Comparison of ENCODE assay signal across 28 cellular contexts in the genomic region with DNA sequence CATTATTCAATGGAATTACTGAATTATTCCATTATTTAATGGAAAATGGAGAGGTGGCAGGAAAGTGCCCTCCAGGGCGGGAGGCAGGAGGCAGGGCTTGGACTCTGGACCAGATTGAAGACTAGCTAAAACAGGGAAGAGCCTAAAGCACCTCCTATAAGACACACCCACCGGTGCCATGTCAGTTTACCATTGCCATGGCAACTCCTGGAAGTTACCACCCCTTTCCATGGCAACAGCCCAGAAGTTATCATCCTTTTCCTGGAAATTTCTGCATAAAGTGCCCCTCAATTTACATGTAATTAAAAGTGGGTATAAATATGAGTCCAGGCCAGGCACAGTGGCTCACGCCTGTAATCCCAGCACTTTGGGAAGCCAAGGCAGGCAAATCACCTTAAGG.
"Had no signal": no experiment of that assay in that cellular context is flagged by ENCODE, and none has a peak within 500 bp of the region (broad histone marks: within the 10 kb centered on the region; RNA-seq: fewer than 3 reads in every experiment).

No MANE protein-coding gene starts in this region.

- H3K4me3 ChIP-seq: breast epithelium, gastroesophageal sphincter, hepatocyte, pancreas, right atrium auricular region, thyroid gland, upper lobe of left lung had no signal

- H3K27ac Mint-ChIP-seq: activated CD4-positive, alpha-beta memory T cell treated with anti-CD3 and anti-CD28 coated beads for 36 hours; activated T-helper 17 cell treated with anti-CD3 and anti-CD28 coated beads, Interleukin-2, amount 50 U/mL, for 72 hours; mesothelial cell of epicardium; naive thymus-derived CD4-positive, alpha-beta T cell; stimulated activated effector memory CD8-positive, alpha-beta T cell treated with anti-CD3 and anti-CD28 coated beads, Interleukin-12 subunit alpha, Interleukin-12 subunit beta, amount 100 ng/mL, for 72 hours; stimulated activated naive CD8-positive, alpha-beta T cell treated with anti-CD3 and anti-CD28 coated beads, Interleukin-15, amount 100 ng/mL, for 72 hours; T-helper 1 cell treated with Interleukin-12 subunit alpha and Interleukin-12 subunit beta and Interleukin-4 antibody, amounts not matched to agents 30 μg/mL and 1 μg/mL, for 36 hours had no signal

- H3K4me1 ChIP-seq: breast epithelium, gastroesophageal sphincter, right atrium auricular region, thyroid gland, upper lobe of left lung had no signal

- H3K4me3 Mint-ChIP-seq: activated CD4-positive, alpha-beta memory T cell treated with anti-CD3 and anti-CD28 coated beads for 36 hours; activated T-cell treated with anti-CD3 and anti-CD28 coated beads, Interleukin-2, amount 50 U/mL, for 4 hours; activated T-helper 17 cell treated with anti-CD3 and anti-CD28 coated beads, Interleukin-2, amount 50 U/mL, for 72 hours; central memory CD8-positive, alpha-beta T cell; mesothelial cell of epicardium; naive thymus-derived CD4-positive, alpha-beta T cell; stimulated activated effector memory CD8-positive, alpha-beta T cell treated with anti-CD3 and anti-CD28 coated beads, Interleukin-12 subunit alpha, Interleukin-12 subunit beta, amount 100 ng/mL, for 72 hours; stimulated activated naive CD8-positive, alpha-beta T cell treated with anti-CD3 and anti-CD28 coated beads, Interleukin-15, amount 100 ng/mL, for 72 hours; T-helper 1 cell treated with Interleukin-12 subunit alpha and Interleukin-12 subunit beta and Interleukin-4 antibody, amounts not matched to agents 30 μg/mL and 1 μg/mL, for 36 hours had no signal

- H3K4me2 ChIP-seq: hepatocyte had no signal

- H3K9me3 Mint-ChIP-seq: activated CD4-positive, alpha-beta memory T cell treated with anti-CD3 and anti-CD28 coated beads for 36 hours; activated T-cell treated with anti-CD3 and anti-CD28 coated beads, Interleukin-2, amount 50 U/mL, for 4 hours; activated T-helper 17 cell treated with anti-CD3 and anti-CD28 coated beads, Interleukin-2, amount 50 U/mL, for 72 hours; central memory CD8-positive, alpha-beta T cell; naive thymus-derived CD4-positive, alpha-beta T cell; stimulated activated effector memory CD8-positive, alpha-beta T cell treated with anti-CD3 and anti-CD28 coated beads, Interleukin-12 subunit alpha, Interleukin-12 subunit beta, amount 100 ng/mL, for 72 hours; stimulated activated naive CD8-positive, alpha-beta T cell treated with anti-CD3 and anti-CD28 coated beads, Interleukin-15, amount 100 ng/mL, for 72 hours; T-helper 1 cell treated with Interleukin-12 subunit alpha and Interleukin-12 subunit beta and Interleukin-4 antibody, amounts not matched to agents 30 μg/mL and 1 μg/mL, for 36 hours had no signal

- H3K36me3 Mint-ChIP-seq: activated CD4-positive, alpha-beta memory T cell treated with anti-CD3 and anti-CD28 coated beads for 36 hours; naive thymus-derived CD4-positive, alpha-beta T cell; stimulated activated effector memory CD8-positive, alpha-beta T cell treated with anti-CD3 and anti-CD28 coated beads, Interleukin-12 subunit alpha, Interleukin-12 subunit beta, amount 100 ng/mL, for 72 hours had no signal

- H3K27me3 ChIP-seq: hepatocyte, pancreas, right atrium auricular region, thyroid gland, upper lobe of left lung had no signal

- H3K4me1 Mint-ChIP-seq: central memory CD8-positive, alpha-beta T cell; mesothelial cell of epicardium; naive thymus-derived CD4-positive, alpha-beta T cell; stimulated activated effector memory CD8-positive, alpha-beta T cell treated with anti-CD3 and anti-CD28 coated beads, Interleukin-12 subunit alpha, Interleukin-12 subunit beta, amount 100 ng/mL, for 72 hours; stimulated activated naive CD8-positive, alpha-beta T cell treated with anti-CD3 and anti-CD28 coated beads, Interleukin-15, amount 100 ng/mL, for 72 hours had no signal

- DNase-seq: activated CD4-positive, alpha-beta memory T cell treated with anti-CD3 and anti-CD28 coated beads for 36 hours; activated CD4-positive, alpha-beta T cell treated with anti-CD3 and anti-CD28 coated beads for 48 hours; activated gamma-delta T cell treated with Interleukin-2 at 50 U/mL for 16 hours; activated T-cell treated with anti-CD3 and anti-CD28 coated beads, Interleukin-2, amount 50 U/mL, for 4 hours; amygdala; dermis blood vessel endothelial cell; effector memory CD4-positive, alpha-beta T cell; erythroblast; islet precursor cell; naive thymus-derived CD4-positive, alpha-beta T cell; stimulated activated CD4-positive, alpha-beta T cell treated with anti-CD3 and anti-CD28 coated beads, Interleukin-2, amount 100 ng/mL, for 48 hours; substantia nigra; SW 1271; T-helper 9 cell; thyroid gland had no signal

- ATAC-seq: activated T-cell treated with anti-CD3 and anti-CD28 coated beads, Interleukin-2, amount 50 U/mL, for 4 hours; activated T-helper 17 cell treated with anti-CD3 and anti-CD28 coated beads, Interleukin-2, amount 50 U/mL, for 72 hours; gastroesophageal sphincter; naive thymus-derived CD4-positive, alpha-beta T cell; pancreas; stimulated activated effector memory CD8-positive, alpha-beta T cell treated with anti-CD3 and anti-CD28 coated beads, Interleukin-12 subunit alpha, Interleukin-12 subunit beta, amount 100 ng/mL, for 72 hours; stimulated activated naive CD8-positive, alpha-beta T cell treated with anti-CD3 and anti-CD28 coated beads, Interleukin-15, amount 100 ng/mL, for 72 hours had no signal

- H3K79me2 ChIP-seq: hepatocyte had no signal

- H3K27ac ChIP-seq: breast epithelium, gastroesophageal sphincter, hepatocyte, pancreas, right atrium auricular region, thyroid gland, upper lobe of left lung, VCaP had no signal

- H3K9me3 ChIP-seq: breast epithelium, gastroesophageal sphincter, pancreas, right atrium auricular region, thyroid gland, upper lobe of left lung had no signal

- H2AFZ ChIP-seq: hepatocyte had no signal

- H3K36me3 ChIP-seq: breast epithelium, gastroesophageal sphincter, pancreas, right atrium auricular region, thyroid gland, upper lobe of left lung had no signal

- H3K27me3 Mint-ChIP-seq: activated CD4-positive, alpha-beta memory T cell treated with anti-CD3 and anti-CD28 coated beads for 36 hours; stimulated activated naive CD8-positive, alpha-beta T cell treated with anti-CD3 and anti-CD28 coated beads, Interleukin-15, amount 100 ng/mL, for 72 hours had no signal
